ENCODE assay signal across 10 cellular contexts in genomic region chr5:444226-444625, GRCh38. TPM values are rescaled to one million over a fixed set of nuclear protein-coding genes. Genes with fewer than 3 reads are reported as not detected.
DNase-seq lines count a peak whose midpoint lies in the region; ATAC-seq and TF ChIP-seq lines count a peak whose summit lies in the region.
"Had no signal": no experiment of that assay in that cellular context is flagged by ENCODE, and none has a peak within 500 bp of the region (broad histone marks: within the 10 kb centered on the region; RNA-seq: fewer than 3 reads in every experiment).

No MANE protein-coding gene starts in this region.

- no peak for TF ChIP-seq RAD21 in SK-N-SH (IDR thresholded peaks at IDR 0.05; ENCODE audit: low read length)

- CTCF ChIA-PET in SK-N-SH (lab: Yijun Ruan, JAX), result interaction anchor here (0.7 kb wide), 1 partner anchor 423 kb away, joined by 3 read pairs; no protein-coding TSS in a partner anchor

- TF ChIP-seq POLR2A in spleen (IDR thresholded peaks at IDR 0.05), result no peak

- peaks cover 0 to 17% of the 10 kb centered on the region in 2 experiments; a peak in 1 of 4 replicates for H3K4me1 ChIP-seq in SK-N-SH (ENCODE audit: control insufficient read depth in 1 of 2, insufficient read depth in 2 of 2, low read depth in 1 of 2, low read length in 1 of 2)
- peaks cover 14 to 87% (median 44%) of the 10 kb centered on the region in 6 donors for H3K4me1 ChIP-seq in spleen

- no peaks in the 10 kb centered on the region for H3K27me3 Mint-ChIP-seq in T-helper 17 cell

- peaks cover 36% of the 10 kb centered on the region for H3K79me2 ChIP-seq in SK-N-SH (ENCODE audit: insufficient read depth)

- no peak overlapping the region for H3K9ac ChIP-seq in SK-N-SH

- TF ChIP-seq CTCF in SK-N-SH (IDR thresholded peaks at IDR 0.05) (no peak), foreskin fibroblast (IDR thresholded peaks at IDR 0.05; ENCODE audit: low read depth, low read length) (no peak), spleen (IDR thresholded peaks at IDR 0.05 in 8 of 11, conservative IDR thresholded peaks at IDR 0.05 in 3 of 11) (no peak)

- H3K36me3 ChIP-seq in SK-N-SH (replicated peaks in 1 of 2; ENCODE audit: control insufficient read depth in 1 of 2, insufficient read depth in 2 of 2, low read length in 1 of 2) (peaks cover 13 to 30% of the 10 kb centered on the region in 2 experiments), spleen (peaks cover 0 to 37% (median 24%) of the 10 kb centered on the region in 6 donors)

- peaks cover 11% of the 10 kb centered on the region for H3K36me3 Mint-ChIP-seq in T-helper 17 cell (ENCODE audit: low read depth)

- DNase-seq in SK-N-SH (no peak), T-helper 17 cell (peak in 1 of 3 donors; percentile 1), foreskin fibroblast (no peak), spleen (peak; percentile 57), NCI-H2196 treated with DMSO at 0.1 percent for 48 hours (lab: John Stamatoyannopoulos, UW; ENCODE audit: unreplicated experiment) (no peak)
- DNase-seq: dermis blood vessel endothelial cell, GOT3 had no signal

- H3K4me2 ChIP-seq in SK-N-SH, result peak overlapping the region; percentile 99

- H3K27me3 ChIP-seq in SK-N-SH (ENCODE audit: insufficient read depth) (no peaks in the 10 kb centered on the region), spleen (replicated peaks in 1 of 7) (no peaks in the 10 kb centered on the region)

- no peak overlapping the region for H2AFZ ChIP-seq in SK-N-SH (ENCODE audit: low read depth)

- intact Hi-C loops in spleen (cut with DNase I; ENCODE audit: low total_unique reads), result no loop called here

- no peaks in the 10 kb centered on the region for H3F3A ChIP-seq in SK-N-SH (replicated peaks; ENCODE audit: insufficient read depth)

- H4K20me1 ChIP-seq in SK-N-SH (ENCODE audit: insufficient read depth), result no peaks in the 10 kb centered on the region; the same call in 1 of the 2 replicates

- peaks cover 38% of the 10 kb centered on the region for H3K4me1 Mint-ChIP-seq in T-helper 17 cell

- no peak for ATAC-seq in SK-N-SH treated with all-trans-retinoic acid at 6 μM for 48 hours
- no peak for ATAC-seq in T-helper 17 cell
- ATAC-seq in HG03095 (IDR thresholded peaks at IDR 0.05; ENCODE audit: unreplicated experiment), result no peak
- ATAC-seq in HG03108 (IDR thresholded peaks at IDR 0.05; ENCODE audit: unreplicated experiment), result no peak

- no peaks in the 10 kb centered on the region for H3K9me2 ChIP-seq in SK-N-SH

- 78% methylated on average over 8 of the region's 8 CpGs for WGBS in SK-N-SH (ENCODE audit: low lambda C conversion rate)
- WGBS in spleen, 5 donors, result 79 to 92% (median 85%) methylated on average over 8 of the region's 8 CpGs

- H3K9me3 ChIP-seq in SK-N-SH (no peaks in the 10 kb centered on the region), T-helper 17 cell (ENCODE audit: control insufficient read depth, low read length, poor library complexity, severe bottlenecking) (no peaks in the 10 kb centered on the region), spleen (no peaks in the 10 kb centered on the region)

- POLR2A ChIA-PET in SK-N-SH (lab: Yijun Ruan, JAX), result no interaction called here

- H3K27ac Mint-ChIP-seq in T-helper 17 cell, result peak overlapping the region; percentile 73

- no peak overlapping the region for H3K27ac ChIP-seq in SK-N-SH (ENCODE audit: low read depth in 2 of 2, low read length in 1 of 2)
- H3K27ac ChIP-seq in spleen, result peak overlapping the region in 2 of 8 donors; percentile 91 to 92

- no peak for TF ChIP-seq EP300 in SK-N-SH (IDR thresholded peaks at IDR 0.05; ENCODE audit: borderline replicate concordance in 1 of 2, low read depth in 1 of 2, low read length in 1 of 2)

- peak overlapping the region; percentile 95 for H3K4me3 Mint-ChIP-seq in T-helper 17 cell

- H3K4me3 ChIP-seq in SK-N-SH (ENCODE audit: low read depth in 2 of 2, low read length in 1 of 2) (peak overlapping the region; percentile 77 to 90), foreskin fibroblast (ENCODE audit: low read depth in 1 of 2, low read length in 2 of 2) (peak overlapping the region; percentile 95 to 99), spleen (peak overlapping the region in 7 of 8 donors; percentile 84 to 97 (median 90))

TF ChIP-seq in SK-N-SH, 30 proteins besides CTCF, POLR2A, EP300 and RAD21:
- no peak for TF ChIP-seq FOSL2 (IDR thresholded peaks at IDR 0.05; ENCODE audit: borderline replicate concordance, low read depth)
- TF ChIP-seq, protein P1, sequence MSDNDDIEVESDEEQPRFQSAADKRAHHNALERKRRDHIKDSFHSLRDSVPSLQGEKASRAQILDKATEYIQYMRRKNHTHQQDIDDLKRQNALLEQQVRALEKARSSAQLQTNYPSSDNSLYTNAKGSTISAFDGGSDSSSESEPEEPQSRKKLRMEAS (IDR thresholded peaks at IDR 0.05; ENCODE audit: low read depth), result no peak
- TF ChIP-seq RXRA (IDR thresholded peaks at IDR 0.05; ENCODE audit: borderline replicate concordance, low read depth), result no peak
- no peak for TF ChIP-seq GABPA (IDR thresholded peaks at IDR 0.05; ENCODE audit: low read depth)
- TF ChIP-seq, protein P2, sequence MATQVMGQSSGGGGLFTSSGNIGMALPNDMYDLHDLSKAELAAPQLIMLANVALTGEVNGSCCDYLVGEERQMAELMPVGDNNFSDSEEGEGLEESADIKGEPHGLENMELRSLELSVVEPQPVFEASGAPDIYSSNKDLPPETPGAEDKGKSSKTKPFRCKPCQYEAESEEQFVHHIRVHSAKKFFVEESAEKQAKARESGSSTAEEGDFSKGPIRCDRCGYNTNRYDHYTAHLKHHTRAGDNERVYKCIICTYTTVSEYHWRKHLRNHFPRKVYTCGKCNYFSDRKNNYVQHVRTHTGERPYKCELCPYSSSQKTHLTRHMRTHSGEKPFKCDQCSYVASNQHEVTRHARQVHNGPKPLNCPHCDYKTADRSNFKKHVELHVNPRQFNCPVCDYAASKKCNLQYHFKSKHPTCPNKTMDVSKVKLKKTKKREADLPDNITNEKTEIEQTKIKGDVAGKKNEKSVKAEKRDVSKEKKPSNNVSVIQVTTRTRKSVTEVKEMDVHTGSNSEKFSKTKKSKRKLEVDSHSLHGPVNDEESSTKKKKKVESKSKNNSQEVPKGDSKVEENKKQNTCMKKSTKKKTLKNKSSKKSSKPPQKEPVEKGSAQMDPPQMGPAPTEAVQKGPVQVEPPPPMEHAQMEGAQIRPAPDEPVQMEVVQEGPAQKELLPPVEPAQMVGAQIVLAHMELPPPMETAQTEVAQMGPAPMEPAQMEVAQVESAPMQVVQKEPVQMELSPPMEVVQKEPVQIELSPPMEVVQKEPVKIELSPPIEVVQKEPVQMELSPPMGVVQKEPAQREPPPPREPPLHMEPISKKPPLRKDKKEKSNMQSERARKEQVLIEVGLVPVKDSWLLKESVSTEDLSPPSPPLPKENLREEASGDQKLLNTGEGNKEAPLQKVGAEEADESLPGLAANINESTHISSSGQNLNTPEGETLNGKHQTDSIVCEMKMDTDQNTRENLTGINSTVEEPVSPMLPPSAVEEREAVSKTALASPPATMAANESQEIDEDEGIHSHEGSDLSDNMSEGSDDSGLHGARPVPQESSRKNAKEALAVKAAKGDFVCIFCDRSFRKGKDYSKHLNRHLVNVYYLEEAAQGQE (IDR thresholded peaks at IDR 0.05; ENCODE audit: low read depth, low read length), result no peak
- TF ChIP-seq TCF12 (IDR thresholded peaks at IDR 0.05), result no peak
- no peak for TF ChIP-seq MEF2A (IDR thresholded peaks at IDR 0.05; ENCODE audit: borderline replicate concordance, low read depth)
- no peak for TF ChIP-seq POLR2AphosphoS5 (IDR thresholded peaks at IDR 0.05; ENCODE audit: low read depth, low read length)

TF ChIP-seq in SK-N-SH treated with all-trans-retinoic acid at 6 μM for 48 hours, 23 proteins besides CTCF, POLR2A, EP300 and RAD21:
- TF ChIP-seq TSHZ2 (CRISPR knock-in tag; IDR thresholded peaks at IDR 0.05) (no peak), GLIS3 (CRISPR knock-in tag; IDR thresholded peaks at IDR 0.05) (no peak), POU6F1 (CRISPR knock-in tag; IDR thresholded peaks at IDR 0.05; ENCODE audit: borderline replicate concordance, low read depth) (no peak), RARB (CRISPR knock-in tag; IDR thresholded peaks at IDR 0.05) (no peak)
TF ChIP-seq in SK-N-SH treated with all-trans-retinoic acid at 6 μM for 48 hours: peak in this region for 0.

RNA-seq across cellular contexts. Expression of gene EXOC3, which starts 1.2 kb away (rescaled TPM):
- polyA plus RNA-seq in SK-N-SH (2012; rRNA removed), result 23.0 and 25.7 TPM in 2 replicates
- 12.9 and 16.6 TPM in 2 replicates for polyA plus RNA-seq in SK-N-SH (2012; cell fraction: cytosol; rRNA removed)
- polyA plus RNA-seq in SK-N-SH (2012; cell fraction: nucleus; rRNA removed), result 58.8 and 60.0 TPM in 2 replicates
- 10 to 100 TPM; 71.3 to 86.3 TPM for total RNA-seq in T-helper 17 cell
- total RNA-seq in spleen, result 10 to 100 TPM; 61.5 to 87.0 (median 77.5) TPM
- 10 to 100 TPM; 22.7 to 62.0 (median 57.8) TPM for polyA plus RNA-seq in spleen
